ENCODE assay signal across 1 cellular context in the genomic region with DNA sequence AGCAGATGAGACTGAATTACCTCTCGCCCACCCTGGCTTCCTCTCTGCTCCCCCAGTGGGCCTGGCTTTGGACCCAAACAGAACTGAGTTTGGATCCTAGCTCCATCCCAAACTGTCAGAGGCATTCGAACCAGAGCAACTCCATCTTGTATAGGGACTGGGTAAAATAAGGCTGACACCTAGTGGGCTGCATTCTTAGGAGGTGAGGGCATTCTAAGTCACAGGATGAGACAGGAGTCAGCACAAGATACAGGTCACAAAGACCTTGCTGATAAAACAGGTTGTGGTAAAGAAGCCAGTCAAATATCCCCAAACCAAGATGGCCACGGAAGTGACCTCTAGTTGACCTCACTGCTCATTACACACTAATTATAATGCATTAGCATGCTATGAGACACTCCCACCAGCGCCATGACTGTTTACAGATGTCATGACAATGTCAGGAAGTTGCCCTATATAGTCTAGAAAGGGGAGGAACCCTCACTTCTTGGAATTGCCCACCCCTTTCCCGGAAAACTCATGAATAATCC.
A peak's percentile ranks its signal among the peaks of the same experiment; 100 is the strongest.
TF ChIP-seq lines count a peak whose summit lies in the region.

No MANE protein-coding gene starts in this region.

TF ChIP-seq in K562, 482 proteins besides CTCF, POLR2A, EP300 and RAD21 (continued from another document and continues in another):
- peak; percentile 99 for TF ChIP-seq PHTF2 (CRISPR knock-in tag; IDR thresholded peaks at IDR 0.05)
- peak; percentile 99 for TF ChIP-seq BCL6 (CRISPR knock-in tag; IDR thresholded peaks at IDR 0.05)
- no peak for TF ChIP-seq GTF2F1 (IDR thresholded peaks at IDR 0.05; ENCODE audit: low read depth, low read length)
- no peak for TF ChIP-seq SP2 (IDR thresholded peaks at IDR 0.05; ENCODE audit: extremely low read depth, low read depth, low read length, poor library complexity, severe bottlenecking)
- peak; percentile 44; the same call in 1 of the 2 replicates for TF ChIP-seq HDAC2 (IDR thresholded peaks at IDR 0.05)
- 0 out of 2 replicates have a peak, but pooled peaks have one; percentile 49 for TF ChIP-seq CBX5 (IDR thresholded peaks at IDR 0.05; ENCODE audit: borderline replicate concordance, low read depth)
- TF ChIP-seq, protein P1, sequence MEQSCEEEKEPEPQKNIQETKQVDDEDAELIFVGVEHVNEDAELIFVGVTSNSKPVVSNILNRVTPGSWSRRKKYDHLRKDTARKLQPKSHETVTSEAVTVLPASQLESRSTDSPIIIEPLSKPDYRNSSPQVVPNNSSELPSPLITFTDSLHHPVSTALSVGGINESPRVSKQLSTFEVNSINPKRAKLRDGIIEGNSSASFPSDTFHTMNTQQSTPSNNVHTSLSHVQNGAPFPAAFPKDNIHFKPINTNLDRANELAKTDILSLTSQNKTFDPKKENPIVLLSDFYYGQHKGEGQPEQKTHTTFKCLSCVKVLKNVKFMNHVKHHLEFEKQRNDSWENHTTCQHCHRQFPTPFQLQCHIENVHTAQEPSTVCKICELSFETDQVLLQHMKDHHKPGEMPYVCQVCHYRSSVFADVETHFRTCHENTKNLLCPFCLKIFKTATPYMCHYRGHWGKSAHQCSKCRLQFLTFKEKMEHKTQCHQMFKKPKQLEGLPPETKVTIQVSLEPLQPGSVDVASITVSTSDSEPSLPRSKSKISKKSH (CRISPR knock-in tag; IDR thresholded peaks at IDR 0.05) = peak; percentile 99
- TF ChIP-seq, protein P2, sequence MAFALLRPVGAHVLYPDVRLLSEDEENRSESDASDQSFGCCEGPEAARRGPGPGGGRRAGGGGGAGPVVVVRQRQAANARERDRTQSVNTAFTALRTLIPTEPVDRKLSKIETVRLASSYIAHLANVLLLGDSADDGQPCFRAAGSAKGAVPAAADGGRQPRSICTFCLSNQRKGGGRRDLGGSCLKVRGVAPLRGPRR (CRISPR knock-in tag; IDR thresholded peaks at IDR 0.05) = peak; percentile 99
- TF ChIP-seq HMG20B (CRISPR knock-in tag; IDR thresholded peaks at IDR 0.05) = peak; percentile 96
- TF ChIP-seq TRIM24 (IDR thresholded peaks at IDR 0.05) = peak; percentile 40 to 77; a peak in 3 of 4 replicates
- TF ChIP-seq SLC30A9 (CRISPR knock-in tag; IDR thresholded peaks at IDR 0.05) = peak; percentile 95
- no peak for TF ChIP-seq KAT2B (IDR thresholded peaks at IDR 0.05; ENCODE audit: low read depth, low read length)
- peak; percentile 99 for TF ChIP-seq ZNF354B (CRISPR knock-in tag; IDR thresholded peaks at IDR 0.05)
- TF ChIP-seq XRCC3 (IDR thresholded peaks at IDR 0.05) = no peak
- TF ChIP-seq NFXL1 (CRISPR knock-in tag; IDR thresholded peaks at IDR 0.05) = peak; percentile 99
- TF ChIP-seq ZNF551 (CRISPR knock-in tag; IDR thresholded peaks at IDR 0.05) = peak; percentile 92
- 0 out of 2 replicates have a peak, but pooled peaks have one; percentile 13 for TF ChIP-seq EP400 (IDR thresholded peaks at IDR 0.05)
- no peak for TF ChIP-seq U2AF1 (optimal IDR thresholded peaks at IDR 0.05; ENCODE audit: low read depth, low read length)
- peak; percentile 99 for TF ChIP-seq HSF4 (CRISPR knock-in tag; IDR thresholded peaks at IDR 0.05; ENCODE audit: borderline replicate concordance)
- TF ChIP-seq ZNF347 (CRISPR knock-in tag; IDR thresholded peaks at IDR 0.05; ENCODE audit: low read depth) = peak; percentile 99
- TF ChIP-seq, protein P3, sequence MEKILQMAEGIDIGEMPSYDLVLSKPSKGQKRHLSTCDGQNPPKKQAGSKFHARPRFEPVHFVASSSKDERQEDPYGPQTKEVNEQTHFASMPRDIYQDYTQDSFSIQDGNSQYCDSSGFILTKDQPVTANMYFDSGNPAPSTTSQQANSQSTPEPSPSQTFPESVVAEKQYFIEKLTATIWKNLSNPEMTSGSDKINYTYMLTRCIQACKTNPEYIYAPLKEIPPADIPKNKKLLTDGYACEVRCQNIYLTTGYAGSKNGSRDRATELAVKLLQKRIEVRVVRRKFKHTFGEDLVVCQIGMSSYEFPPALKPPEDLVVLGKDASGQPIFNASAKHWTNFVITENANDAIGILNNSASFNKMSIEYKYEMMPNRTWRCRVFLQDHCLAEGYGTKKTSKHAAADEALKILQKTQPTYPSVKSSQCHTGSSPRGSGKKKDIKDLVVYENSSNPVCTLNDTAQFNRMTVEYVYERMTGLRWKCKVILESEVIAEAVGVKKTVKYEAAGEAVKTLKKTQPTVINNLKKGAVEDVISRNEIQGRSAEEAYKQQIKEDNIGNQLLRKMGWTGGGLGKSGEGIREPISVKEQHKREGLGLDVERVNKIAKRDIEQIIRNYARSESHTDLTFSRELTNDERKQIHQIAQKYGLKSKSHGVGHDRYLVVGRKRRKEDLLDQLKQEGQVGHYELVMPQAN (IDR thresholded peaks at IDR 0.05; ENCODE audit: borderline replicate concordance) = no peak
- no peak for TF ChIP-seq ZNF217 (CRISPR knock-in tag; IDR thresholded peaks at IDR 0.05)
- TF ChIP-seq, protein P4, sequence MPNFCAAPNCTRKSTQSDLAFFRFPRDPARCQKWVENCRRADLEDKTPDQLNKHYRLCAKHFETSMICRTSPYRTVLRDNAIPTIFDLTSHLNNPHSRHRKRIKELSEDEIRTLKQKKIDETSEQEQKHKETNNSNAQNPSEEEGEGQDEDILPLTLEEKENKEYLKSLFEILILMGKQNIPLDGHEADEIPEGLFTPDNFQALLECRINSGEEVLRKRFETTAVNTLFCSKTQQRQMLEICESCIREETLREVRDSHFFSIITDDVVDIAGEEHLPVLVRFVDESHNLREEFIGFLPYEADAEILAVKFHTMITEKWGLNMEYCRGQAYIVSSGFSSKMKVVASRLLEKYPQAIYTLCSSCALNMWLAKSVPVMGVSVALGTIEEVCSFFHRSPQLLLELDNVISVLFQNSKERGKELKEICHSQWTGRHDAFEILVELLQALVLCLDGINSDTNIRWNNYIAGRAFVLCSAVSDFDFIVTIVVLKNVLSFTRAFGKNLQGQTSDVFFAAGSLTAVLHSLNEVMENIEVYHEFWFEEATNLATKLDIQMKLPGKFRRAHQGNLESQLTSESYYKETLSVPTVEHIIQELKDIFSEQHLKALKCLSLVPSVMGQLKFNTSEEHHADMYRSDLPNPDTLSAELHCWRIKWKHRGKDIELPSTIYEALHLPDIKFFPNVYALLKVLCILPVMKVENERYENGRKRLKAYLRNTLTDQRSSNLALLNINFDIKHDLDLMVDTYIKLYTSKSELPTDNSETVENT (CRISPR knock-in tag; IDR thresholded peaks at IDR 0.05) = 0 out of 2 replicates have a peak, but pooled peaks have one; percentile 20
- TF ChIP-seq BDP1 (IDR thresholded peaks at IDR 0.05; ENCODE audit: insufficient read depth, insufficient read length) = no peak
- TF ChIP-seq E2F3 (CRISPR knock-in tag; IDR thresholded peaks at IDR 0.05) = peak; percentile 100
- TF ChIP-seq RBM34 (IDR thresholded peaks at IDR 0.05; ENCODE audit: borderline replicate concordance, insufficient read depth, low read length) = no peak
- TF ChIP-seq, protein P5, sequence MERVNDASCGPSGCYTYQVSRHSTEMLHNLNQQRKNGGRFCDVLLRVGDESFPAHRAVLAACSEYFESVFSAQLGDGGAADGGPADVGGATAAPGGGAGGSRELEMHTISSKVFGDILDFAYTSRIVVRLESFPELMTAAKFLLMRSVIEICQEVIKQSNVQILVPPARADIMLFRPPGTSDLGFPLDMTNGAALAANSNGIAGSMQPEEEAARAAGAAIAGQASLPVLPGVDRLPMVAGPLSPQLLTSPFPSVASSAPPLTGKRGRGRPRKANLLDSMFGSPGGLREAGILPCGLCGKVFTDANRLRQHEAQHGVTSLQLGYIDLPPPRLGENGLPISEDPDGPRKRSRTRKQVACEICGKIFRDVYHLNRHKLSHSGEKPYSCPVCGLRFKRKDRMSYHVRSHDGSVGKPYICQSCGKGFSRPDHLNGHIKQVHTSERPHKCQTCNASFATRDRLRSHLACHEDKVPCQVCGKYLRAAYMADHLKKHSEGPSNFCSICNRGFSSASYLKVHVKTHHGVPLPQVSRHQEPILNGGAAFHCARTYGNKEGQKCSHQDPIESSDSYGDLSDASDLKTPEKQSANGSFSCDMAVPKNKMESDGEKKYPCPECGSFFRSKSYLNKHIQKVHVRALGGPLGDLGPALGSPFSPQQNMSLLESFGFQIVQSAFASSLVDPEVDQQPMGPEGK (CRISPR knock-in tag; IDR thresholded peaks at IDR 0.05; ENCODE audit: borderline replicate concordance) = peak; percentile 99
- TF ChIP-seq CHD4 (IDR thresholded peaks at IDR 0.05; ENCODE audit: insufficient read depth, insufficient replicate concordance, low read depth, low read length, poor library complexity, severe bottlenecking) = no peak
- TF ChIP-seq, protein P6, sequence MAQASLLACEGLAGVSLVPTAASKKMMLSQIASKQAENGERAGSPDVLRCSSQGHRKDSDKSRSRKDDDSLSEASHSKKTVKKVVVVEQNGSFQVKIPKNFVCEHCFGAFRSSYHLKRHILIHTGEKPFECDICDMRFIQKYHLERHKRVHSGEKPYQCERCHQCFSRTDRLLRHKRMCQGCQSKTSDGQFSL (CRISPR knock-in tag; IDR thresholded peaks at IDR 0.05) = no peak
- TF ChIP-seq, protein P6 (tag; IDR thresholded peaks at IDR 0.05) = peak in 1 of 2 experiments; percentile 99; a peak in 2 of 4 replicates
- no peak for TF ChIP-seq MCM2 (IDR thresholded peaks at IDR 0.05; ENCODE audit: low read depth)
- TF ChIP-seq ELF2 (CRISPR knock-in tag; IDR thresholded peaks at IDR 0.05) = peak; percentile 98
- TF ChIP-seq, protein P7, sequence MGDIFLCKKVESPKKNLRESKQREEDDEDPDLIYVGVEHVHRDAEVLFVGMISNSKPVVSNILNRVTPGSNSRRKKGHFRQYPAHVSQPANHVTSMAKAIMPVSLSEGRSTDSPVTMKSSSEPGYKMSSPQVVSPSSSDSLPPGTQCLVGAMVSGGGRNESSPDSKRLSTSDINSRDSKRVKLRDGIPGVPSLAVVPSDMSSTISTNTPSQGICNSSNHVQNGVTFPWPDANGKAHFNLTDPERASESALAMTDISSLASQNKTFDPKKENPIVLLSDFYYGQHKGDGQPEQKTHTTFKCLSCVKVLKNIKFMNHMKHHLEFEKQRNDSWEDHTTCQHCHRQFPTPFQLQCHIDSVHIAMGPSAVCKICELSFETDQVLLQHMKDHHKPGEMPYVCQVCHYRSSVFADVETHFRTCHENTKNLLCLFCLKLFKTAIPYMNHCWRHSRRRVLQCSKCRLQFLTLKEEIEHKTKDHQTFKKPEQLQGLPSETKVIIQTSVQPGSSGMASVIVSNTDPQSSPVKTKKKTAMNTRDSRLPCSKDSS (IDR thresholded peaks at IDR 0.05; ENCODE audit: low read depth, partially characterized antibody) = no peak
- TF ChIP-seq ZNF696 (CRISPR knock-in tag; conservative IDR thresholded peaks at IDR 0.05) = peak; percentile 93
- TF ChIP-seq, protein P8, sequence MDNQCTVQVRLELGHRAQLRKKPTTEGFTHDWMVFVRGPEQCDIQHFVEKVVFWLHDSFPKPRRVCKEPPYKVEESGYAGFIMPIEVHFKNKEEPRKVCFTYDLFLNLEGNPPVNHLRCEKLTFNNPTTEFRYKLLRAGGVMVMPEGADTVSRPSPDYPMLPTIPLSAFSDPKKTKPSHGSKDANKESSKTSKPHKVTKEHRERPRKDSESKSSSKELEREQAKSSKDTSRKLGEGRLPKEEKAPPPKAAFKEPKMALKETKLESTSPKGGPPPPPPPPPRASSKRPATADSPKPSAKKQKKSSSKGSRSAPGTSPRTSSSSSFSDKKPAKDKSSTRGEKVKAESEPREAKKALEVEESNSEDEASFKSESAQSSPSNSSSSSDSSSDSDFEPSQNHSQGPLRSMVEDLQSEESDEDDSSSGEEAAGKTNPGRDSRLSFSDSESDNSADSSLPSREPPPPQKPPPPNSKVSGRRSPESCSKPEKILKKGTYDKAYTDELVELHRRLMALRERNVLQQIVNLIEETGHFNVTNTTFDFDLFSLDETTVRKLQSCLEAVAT (IDR thresholded peaks at IDR 0.05) = no peak
- peak; percentile 99 for TF ChIP-seq TAF7 (tag; IDR thresholded peaks at IDR 0.05)
- TF ChIP-seq CSDE1 (IDR thresholded peaks at IDR 0.05) = no peak
- TF ChIP-seq, protein P9, sequence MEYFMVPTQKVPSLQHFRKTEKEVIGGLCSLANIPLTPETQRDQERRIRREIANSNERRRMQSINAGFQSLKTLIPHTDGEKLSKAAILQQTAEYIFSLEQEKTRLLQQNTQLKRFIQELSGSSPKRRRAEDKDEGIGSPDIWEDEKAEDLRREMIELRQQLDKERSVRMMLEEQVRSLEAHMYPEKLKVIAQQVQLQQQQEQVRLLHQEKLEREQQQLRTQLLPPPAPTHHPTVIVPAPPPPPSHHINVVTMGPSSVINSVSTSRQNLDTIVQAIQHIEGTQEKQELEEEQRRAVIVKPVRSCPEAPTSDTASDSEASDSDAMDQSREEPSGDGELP (CRISPR knock-in tag; IDR thresholded peaks at IDR 0.05; ENCODE audit: borderline replicate concordance) = no peak
- TF ChIP-seq, protein P10, sequence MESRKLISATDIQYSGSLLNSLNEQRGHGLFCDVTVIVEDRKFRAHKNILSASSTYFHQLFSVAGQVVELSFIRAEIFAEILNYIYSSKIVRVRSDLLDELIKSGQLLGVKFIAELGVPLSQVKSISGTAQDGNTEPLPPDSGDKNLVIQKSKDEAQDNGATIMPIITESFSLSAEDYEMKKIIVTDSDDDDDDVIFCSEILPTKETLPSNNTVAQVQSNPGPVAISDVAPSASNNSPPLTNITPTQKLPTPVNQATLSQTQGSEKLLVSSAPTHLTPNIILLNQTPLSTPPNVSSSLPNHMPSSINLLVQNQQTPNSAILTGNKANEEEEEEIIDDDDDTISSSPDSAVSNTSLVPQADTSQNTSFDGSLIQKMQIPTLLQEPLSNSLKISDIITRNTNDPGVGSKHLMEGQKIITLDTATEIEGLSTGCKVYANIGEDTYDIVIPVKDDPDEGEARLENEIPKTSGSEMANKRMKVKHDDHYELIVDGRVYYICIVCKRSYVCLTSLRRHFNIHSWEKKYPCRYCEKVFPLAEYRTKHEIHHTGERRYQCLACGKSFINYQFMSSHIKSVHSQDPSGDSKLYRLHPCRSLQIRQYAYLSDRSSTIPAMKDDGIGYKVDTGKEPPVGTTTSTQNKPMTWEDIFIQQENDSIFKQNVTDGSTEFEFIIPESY (CRISPR knock-in tag; IDR thresholded peaks at IDR 0.05) = no peak
- peak; percentile 95 for TF ChIP-seq ZNF586 (CRISPR knock-in tag; conservative IDR thresholded peaks at IDR 0.05)
- TF ChIP-seq, protein P11, sequence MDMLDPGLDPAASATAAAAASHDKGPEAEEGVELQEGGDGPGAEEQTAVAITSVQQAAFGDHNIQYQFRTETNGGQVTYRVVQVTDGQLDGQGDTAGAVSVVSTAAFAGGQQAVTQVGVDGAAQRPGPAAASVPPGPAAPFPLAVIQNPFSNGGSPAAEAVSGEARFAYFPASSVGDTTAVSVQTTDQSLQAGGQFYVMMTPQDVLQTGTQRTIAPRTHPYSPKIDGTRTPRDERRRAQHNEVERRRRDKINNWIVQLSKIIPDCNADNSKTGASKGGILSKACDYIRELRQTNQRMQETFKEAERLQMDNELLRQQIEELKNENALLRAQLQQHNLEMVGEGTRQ (CRISPR knock-in tag; IDR thresholded peaks at IDR 0.05) = no peak
- no peak for TF ChIP-seq CBFB (CRISPR knock-in tag; IDR thresholded peaks at IDR 0.05)
- TF ChIP-seq, protein P12, sequence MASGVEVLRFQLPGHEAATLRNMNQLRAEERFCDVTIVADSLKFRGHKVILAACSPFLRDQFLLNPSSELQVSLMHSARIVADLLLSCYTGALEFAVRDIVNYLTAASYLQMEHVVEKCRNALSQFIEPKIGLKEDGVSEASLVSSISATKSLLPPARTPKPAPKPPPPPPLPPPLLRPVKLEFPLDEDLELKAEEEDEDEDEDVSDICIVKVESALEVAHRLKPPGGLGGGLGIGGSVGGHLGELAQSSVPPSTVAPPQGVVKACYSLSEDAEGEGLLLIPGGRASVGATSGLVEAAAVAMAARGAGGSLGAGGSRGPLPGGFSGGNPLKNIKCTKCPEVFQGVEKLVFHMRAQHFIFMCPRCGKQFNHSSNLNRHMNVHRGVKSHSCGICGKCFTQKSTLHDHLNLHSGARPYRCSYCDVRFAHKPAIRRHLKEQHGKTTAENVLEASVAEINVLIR (CRISPR knock-in tag; IDR thresholded peaks at IDR 0.05) = peak; percentile 96
- TF ChIP-seq FOXJ3 (CRISPR knock-in tag; IDR thresholded peaks at IDR 0.05) = no peak
- TF ChIP-seq GABPB1 (CRISPR knock-in tag; IDR thresholded peaks at IDR 0.05) = no peak
